Comparison of ENCODE assay signal across 1 cellular context in genomic region chr6:15058200-15059070, GRCh38.
TF ChIP-seq lines count a peak whose summit lies in the region.

No MANE protein-coding gene starts in this region.

TF ChIP-seq in SK-N-SH, 30 proteins besides CTCF, POLR2A, EP300 and RAD21 (continued from another document):
- TF ChIP-seq REST (IDR thresholded peaks at IDR 0.05; ENCODE audit: low read depth, low read length): no peak
- TF ChIP-seq GATA2 (CRISPR knock-in tag; IDR thresholded peaks at IDR 0.05): peak; percentile 63
- no peak for TF ChIP-seq JUND (IDR thresholded peaks at IDR 0.05)
